1 cellular context compared by ENCODE assay signal in the genomic region with DNA sequence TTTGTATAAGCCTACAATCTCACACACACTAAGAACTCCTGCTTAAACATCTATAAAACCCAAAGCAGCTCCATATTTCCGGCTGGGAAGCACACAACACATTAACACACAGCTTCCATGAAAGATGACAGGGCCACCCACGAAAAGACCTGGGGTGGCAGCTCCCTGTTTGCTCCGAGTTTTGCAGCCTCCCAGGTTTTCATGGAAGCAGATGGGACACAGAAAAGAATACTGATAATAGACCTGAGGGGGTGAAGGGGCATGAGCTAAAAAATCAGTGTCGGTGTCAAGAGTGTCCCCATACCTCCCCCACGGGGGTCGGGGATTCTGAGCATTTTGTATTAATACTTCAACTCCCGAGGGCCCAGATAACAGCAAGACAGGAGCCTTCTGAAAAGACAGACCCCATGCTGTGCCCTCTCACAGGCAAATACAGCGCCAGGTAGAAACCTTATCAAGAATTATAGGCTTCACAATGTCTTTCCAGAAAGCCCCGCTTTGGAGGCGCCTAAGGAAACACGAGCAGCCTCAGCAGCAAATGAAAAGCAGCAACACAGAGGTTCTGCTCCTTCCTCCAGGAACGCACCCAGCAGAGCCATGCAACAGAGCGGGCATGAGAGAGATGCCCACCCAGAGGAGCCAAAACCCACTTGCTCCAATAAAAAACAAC.
TF ChIP-seq lines count a peak whose summit lies in the region.

No MANE protein-coding gene starts in this region.

TF ChIP-seq in IMR-90, 13 proteins besides CTCF, POLR2A, EP300 and RAD21:
- TF ChIP-seq BHLHE40 (IDR thresholded peaks at IDR 0.05; ENCODE audit: low read depth, low read length), result no peak
- TF ChIP-seq RCOR1 (IDR thresholded peaks at IDR 0.05; ENCODE audit: insufficient replicate concordance, low read length), result no peak
- TF ChIP-seq MAFK (IDR thresholded peaks at IDR 0.05; ENCODE audit: low read depth, low read length), result no peak
- TF ChIP-seq FOS (IDR thresholded peaks at IDR 0.05; ENCODE audit: low read depth, low read length), result no peak
- TF ChIP-seq CEBPB (IDR thresholded peaks at IDR 0.05; ENCODE audit: low read depth, low read length), result no peak
- TF ChIP-seq, protein P1, sequence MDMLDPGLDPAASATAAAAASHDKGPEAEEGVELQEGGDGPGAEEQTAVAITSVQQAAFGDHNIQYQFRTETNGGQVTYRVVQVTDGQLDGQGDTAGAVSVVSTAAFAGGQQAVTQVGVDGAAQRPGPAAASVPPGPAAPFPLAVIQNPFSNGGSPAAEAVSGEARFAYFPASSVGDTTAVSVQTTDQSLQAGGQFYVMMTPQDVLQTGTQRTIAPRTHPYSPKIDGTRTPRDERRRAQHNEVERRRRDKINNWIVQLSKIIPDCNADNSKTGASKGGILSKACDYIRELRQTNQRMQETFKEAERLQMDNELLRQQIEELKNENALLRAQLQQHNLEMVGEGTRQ (IDR thresholded peaks at IDR 0.05; ENCODE audit: low read depth, low read length), result no peak
- no peak for TF ChIP-seq MXI1 (IDR thresholded peaks at IDR 0.05; ENCODE audit: borderline replicate concordance, low read depth, low read length)
- TF ChIP-seq CHD1 (IDR thresholded peaks at IDR 0.05; ENCODE audit: low read depth, low read length), result no peak
- no peak for TF ChIP-seq MAZ (IDR thresholded peaks at IDR 0.05; ENCODE audit: borderline replicate concordance, low read depth, low read length)
- TF ChIP-seq SMC3 (IDR thresholded peaks at IDR 0.05; ENCODE audit: low read depth, low read length), result no peak
- TF ChIP-seq RFX5 (IDR thresholded peaks at IDR 0.05; ENCODE audit: low read depth, low read length), result no peak
- TF ChIP-seq, protein P2, sequence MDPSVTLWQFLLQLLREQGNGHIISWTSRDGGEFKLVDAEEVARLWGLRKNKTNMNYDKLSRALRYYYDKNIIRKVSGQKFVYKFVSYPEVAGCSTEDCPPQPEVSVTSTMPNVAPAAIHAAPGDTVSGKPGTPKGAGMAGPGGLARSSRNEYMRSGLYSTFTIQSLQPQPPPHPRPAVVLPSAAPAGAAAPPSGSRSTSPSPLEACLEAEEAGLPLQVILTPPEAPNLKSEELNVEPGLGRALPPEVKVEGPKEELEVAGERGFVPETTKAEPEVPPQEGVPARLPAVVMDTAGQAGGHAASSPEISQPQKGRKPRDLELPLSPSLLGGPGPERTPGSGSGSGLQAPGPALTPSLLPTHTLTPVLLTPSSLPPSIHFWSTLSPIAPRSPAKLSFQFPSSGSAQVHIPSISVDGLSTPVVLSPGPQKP (IDR thresholded peaks at IDR 0.05; ENCODE audit: borderline replicate concordance, low read depth, low read length), result no peak
- no peak for TF ChIP-seq NFE2L2 (IDR thresholded peaks at IDR 0.05; ENCODE audit: low read depth, low read length)
